Comparison of ENCODE assay signal across 9 cellular contexts in the genomic region with DNA sequence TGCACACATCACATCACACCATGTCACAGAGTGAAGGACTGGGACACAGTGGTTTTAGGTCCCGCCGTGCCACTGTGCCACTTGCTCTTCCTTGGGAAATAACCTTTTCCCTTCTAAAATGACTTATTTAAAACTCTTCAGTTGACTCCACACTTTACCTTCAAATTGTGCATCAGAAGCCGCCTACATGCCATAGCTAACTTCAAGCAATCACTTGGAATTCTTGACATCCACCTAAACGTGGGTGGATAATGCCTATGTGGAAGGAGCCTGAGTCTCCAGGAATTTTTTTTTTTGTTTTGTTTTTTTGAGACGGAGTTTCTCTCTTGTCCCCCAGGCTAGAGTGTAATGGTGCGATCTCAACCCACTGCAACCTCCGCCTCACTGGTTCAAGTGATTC.
"Had no signal": no experiment of that assay in that cellular context is flagged by ENCODE, and none has a peak within 500 bp of the region (broad histone marks: within the 10 kb centered on the region; RNA-seq: fewer than 3 reads in every experiment).

No MANE protein-coding gene starts in this region.

- H3K9ac ChIP-seq: GM23248 had no signal

- FAIRE-seq: H54 had no signal

- H3K4me1 ChIP-seq: HAP-1 had no signal

- DNase-seq: GM23248, GOT3, H7, H9, HCEC 1CT, HFFc6 had no signal

- H2AFZ ChIP-seq: GM23248, GM23338 had no signal

- H3K36me3 ChIP-seq: HAP-1 had no signal

- H3K4me3 ChIP-seq: GM23248, GM23338, HAP-1 had no signal

- H3K4me2 ChIP-seq: GM23338 had no signal

- H3K9me3 ChIP-seq: HAP-1 had no signal

- H3K27ac ChIP-seq: GM23248 had no signal
